In genomic region chr10:132419631-132420468, GRCh38 we compare ENCODE assay signal across 10 cellular contexts. TPM values are rescaled to one million over a fixed set of nuclear protein-coding genes. Genes with fewer than 3 reads are reported as not detected.
A peak's percentile ranks its signal among the peaks of the same experiment; 100 is the strongest.
DNase-seq lines count a peak whose midpoint lies in the region; ATAC-seq and TF ChIP-seq lines count a peak whose summit lies in the region.
"Had no signal": no experiment of that assay in that cellular context is flagged by ENCODE, and none has a peak within 500 bp of the region (broad histone marks: within the 10 kb centered on the region; RNA-seq: fewer than 3 reads in every experiment).

No MANE protein-coding gene starts in this region.

- H3K4me3 ChIP-seq in PC-9, result no peak overlapping the region
- H3K4me3 ChIP-seq in hepatocyte, result no peak overlapping the region
- H3K4me3 ChIP-seq in spleen, result peak overlapping the region in 1 of 8 donors; percentile 52

- H3K4me2 ChIP-seq in PC-9 (peak overlapping the region; percentile 73), hepatocyte (no peak overlapping the region)

- no TSS peak for BruUV-seq in PC-9 (replicated peaks; lab: Mats Ljungman, UMichigan)

- intact Hi-C loops in PC-9 (cut with micrococcal nuclease; ENCODE audit: unreplicated experiment), result no loop called here
- intact Hi-C loops in spleen (cut with DNase I; ENCODE audit: low total_unique reads), result no loop called here

- H2AFZ ChIP-seq in PC-9, result no peak overlapping the region
- H2AFZ ChIP-seq in hepatocyte, result no peak overlapping the region

- H3K79me2 ChIP-seq in PC-9 (ENCODE audit: low read depth) (peaks cover 9% of the 10 kb centered on the region; the same call in 1 of the 2 replicates), hepatocyte (peaks cover 45% of the 10 kb centered on the region)

- ATAC-seq in HG03196 (IDR thresholded peaks at IDR 0.05; ENCODE audit: unreplicated experiment), result no peak
- ATAC-seq: left lobe of liver had no signal

- H4K20me1 ChIP-seq in PC-9 (ENCODE audit: insufficient read depth) (no peaks in the 10 kb centered on the region), hepatocyte (ENCODE audit: insufficient read depth, poor library complexity, severe bottlenecking) (no peaks in the 10 kb centered on the region)

- no peaks in the 10 kb centered on the region for H3K9me3 ChIP-seq in PC-9 (ENCODE audit: insufficient read depth, low read depth)
- H3K9me3 ChIP-seq in hepatocyte (ENCODE audit: low read depth), result no peaks in the 10 kb centered on the region
- no peaks in the 10 kb centered on the region for H3K9me3 ChIP-seq in spleen

- H3K36me3 ChIP-seq in PC-9 (ENCODE audit: low read depth) (no peaks in the 10 kb centered on the region), hepatocyte (replicated peaks; ENCODE audit: insufficient read depth, low read depth) (no peaks in the 10 kb centered on the region), spleen (peaks cover 0 to 24% (median 0%) of the 10 kb centered on the region in 6 donors)

- peaks cover 51% of the 10 kb centered on the region for H3K4me1 ChIP-seq in PC-9 (replicated peaks; ENCODE audit: insufficient read depth)
- peaks cover 62% of the 10 kb centered on the region for H3K4me1 ChIP-seq in hepatocyte (ENCODE audit: insufficient read depth)
- H3K4me1 ChIP-seq in spleen, result peaks cover 63 to 97% (median 89%) of the 10 kb centered on the region in 6 donors

- H3K27ac ChIP-seq in PC-9 (peak overlapping the region; percentile 88), hepatocyte (peak overlapping the region; percentile 99), spleen (peak overlapping the region; percentile 87 to 99 (median 94))

- DNase-seq in GM20000 (ENCODE audit: low spot score) (peak; percentile 35), PC-9 (no peak), hepatocyte (ENCODE audit: low spot score) (no peak), spleen (peak; percentile 82), HEK293T (ENCODE audit: extremely low spot score) (no peak), NCI-H1092 treated with DMSO at 0.1 percent for 48 hours (lab: John Stamatoyannopoulos, UW) (no peak)
- DNase-seq in activated CD4-positive, alpha-beta T cell treated with anti-CD3 and anti-CD28 coated beads for 48 hours, result no peak
- DNase-seq: GDM1 had no signal

- peaks cover 18% of the 10 kb centered on the region for H3F3A ChIP-seq in PC-9 (ENCODE audit: insufficient read depth, low read depth)

- TF ChIP-seq CTCF in GM20000 (IDR thresholded peaks at IDR 0.05; ENCODE audit: extremely low read depth, missing control alignments) (no peak), PC-9 (conservative IDR thresholded peaks at IDR 0.05) (no peak), hepatocyte (IDR thresholded peaks at IDR 0.05; ENCODE audit: poor library complexity) (no peak), spleen (IDR thresholded peaks at IDR 0.05 in 8 of 11, conservative IDR thresholded peaks at IDR 0.05 in 3 of 11) (no peak)

- H3K9me2 ChIP-seq in PC-9 (ENCODE audit: insufficient read depth), result no peaks in the 10 kb centered on the region
- no peaks in the 10 kb centered on the region for H3K9me2 ChIP-seq in hepatocyte (replicated peaks; ENCODE audit: insufficient read depth)

- WGBS in hepatocyte (ENCODE audit: low lambda C conversion rate, missing lambda C conversion rate), result 93% methylated on average over 24 of the region's 25 CpGs
- 66 to 80% (median 66%) methylated on average over 17 to 25 of the region's 25 CpGs for WGBS in spleen, 5 donors

- POLR2A ChIA-PET in PC-9 (lab: Charles Lee; ENCODE audit: unreplicated experiment), result interaction anchor here (0.6 kb wide), 2 partner anchors 18 to 27 kb away, joined by 3 to 5 read pairs; no protein-coding TSS in a partner anchor
- POLR2A ChIA-PET in HEK293T (lab: Yijun Ruan, JAX), result interaction anchor here (2.8 kb wide), 1 partner anchor 11 kb away, joined by 7 read pairs; no protein-coding TSS in a partner anchor

- TF ChIP-seq POLR2A in spleen (IDR thresholded peaks at IDR 0.05), result no peak

- H3K27me3 ChIP-seq in PC-9 (ENCODE audit: insufficient read depth, low read depth) (no peaks in the 10 kb centered on the region), hepatocyte (no peaks in the 10 kb centered on the region), spleen (replicated peaks in 1 of 7) (no peaks in the 10 kb centered on the region)

- CTCF ChIA-PET in PC-9 (lab: Charles Lee) (no interaction called here), HEK293T (lab: Yijun Ruan, JAX) (interaction anchor here (1.2 kb wide), 1 partner anchor 67 kb away, joined by 3 read pairs; no protein-coding TSS in a partner anchor)

TF ChIP-seq in HEK293T, 16 proteins besides CTCF, POLR2A, EP300 and RAD21:
- TF ChIP-seq ARNT (IDR thresholded peaks at IDR 0.05) (no peak), BHLHE40 (IDR thresholded peaks at IDR 0.05; ENCODE audit: borderline replicate concordance) (no peak), NFRKB (IDR thresholded peaks at IDR 0.05) (no peak), SP1 (IDR thresholded peaks at IDR 0.05) (no peak), LEF1 (IDR thresholded peaks at IDR 0.05; ENCODE audit: borderline replicate concordance) (no peak), CTBP1 (IDR thresholded peaks at IDR 0.05; ENCODE audit: borderline replicate concordance) (no peak), ELF4 (IDR thresholded peaks at IDR 0.05) (no peak), ZNF384 (IDR thresholded peaks at IDR 0.05) (no peak), FOXK2 (IDR thresholded peaks at IDR 0.05) (no peak)

RNA-seq across cellular contexts. Expression of gene PWWP2B, which starts 22.9 kb away (rescaled TPM):
- total RNA-seq in PC-9 (2021) (16.9 and 20.6 TPM in 2 replicates), hepatocyte (15.1 and 18.0 TPM in 2 replicates), spleen (10 to 100 TPM; 24.8 to 41.7 (median 28.1) TPM)
- polyA plus RNA-seq in hepatocyte (10.7 and 12.7 TPM in 2 replicates), spleen (10 to 100 TPM; 22.5 to 50.0 (median 27.8) TPM)

Comparison
In these comparisons a context has a peak if more than half of its experiments do, and no peak if none do; other contexts are left out.
1. DNase-seq: peak in GM20000 (single experiment) and spleen (single experiment); none in PC-9 (0 of 2), hepatocyte (single experiment), HEK293T (single experiment), activated CD4-positive, alpha-beta T cell treated with anti-CD3 and anti-CD28 coated beads for 48 hours (single experiment) and NCI-H1092 treated with DMSO at 0.1 percent for 48 hours (single experiment).
2. Peak in every context shown above with its lines, with median percentiles within 50 percentile points of each other: H3K27ac ChIP-seq.